ENCODE assay signal across 19 cellular contexts in genomic region chr13:110005563-110005962, GRCh38.
"Had no signal": no experiment of that assay in that cellular context is flagged by ENCODE, and none has a peak within 500 bp of the region (broad histone marks: within the 10 kb centered on the region; RNA-seq: fewer than 3 reads in every experiment).

No MANE protein-coding gene starts in this region.

- DNase-seq: activated CD4-positive, alpha-beta T cell treated with anti-CD3 and anti-CD28 coated beads, Interleukin-2, amount 50 U/mL, for 48 hours; activated CD8-positive, alpha-beta memory T cell treated with anti-CD3 and anti-CD28 coated beads, Interleukin-2, amount 10 ng/mL, durations not matched to agents 7 days and 5 days; activated gamma-delta T cell; activated T-cell treated with anti-CD3 and anti-CD28 coated beads, Interleukin-2, amount 50 U/mL, for 24 hours; amygdala; effector memory CD8-positive, alpha-beta T cell; erythroblast; foreskin melanocyte; left ventricle myocardium superior; mesendoderm; spleen; stimulated activated CD4-positive, alpha-beta T cell treated with anti-CD3 and anti-CD28 coated beads, Interleukin-1b, Interleukin-23, amount 100 ng/mL, for 48 hours; stimulated activated naive CD4-positive, alpha-beta T cell; upper lobe of right lung had no signal

- H3K27ac ChIP-seq: heart left ventricle, psoas muscle, right lobe of liver, spleen, upper lobe of right lung had no signal

- H3K9me3 ChIP-seq: heart left ventricle, psoas muscle, right lobe of liver, spleen, upper lobe of right lung had no signal

- H3K4me1 ChIP-seq: psoas muscle, right lobe of liver, spleen, upper lobe of right lung had no signal

- H3K36me3 ChIP-seq: heart left ventricle, right lobe of liver, spleen, upper lobe of right lung had no signal

- H3K27me3 ChIP-seq: heart left ventricle, right lobe of liver, upper lobe of right lung had no signal

- FAIRE-seq: islet of Langerhans had no signal

- ATAC-seq: activated CD4-positive, CD25-positive, alpha-beta regulatory T cell treated with anti-CD3 and anti-CD28 coated beads, Interleukin-2, amount 50 U/mL, for 24 hours; activated CD8-positive, alpha-beta memory T cell treated with anti-CD3 and anti-CD28 coated beads, Interleukin-2, amount 10 ng/mL, durations not matched to agents 7 days and 5 days; effector memory CD8-positive, alpha-beta T cell; upper lobe of right lung had no signal

- H3K4me3 ChIP-seq: heart left ventricle, psoas muscle, right lobe of liver, spleen, upper lobe of right lung had no signal
